Comparison of ENCODE assay signal across 14 cellular contexts in the genomic region with DNA sequence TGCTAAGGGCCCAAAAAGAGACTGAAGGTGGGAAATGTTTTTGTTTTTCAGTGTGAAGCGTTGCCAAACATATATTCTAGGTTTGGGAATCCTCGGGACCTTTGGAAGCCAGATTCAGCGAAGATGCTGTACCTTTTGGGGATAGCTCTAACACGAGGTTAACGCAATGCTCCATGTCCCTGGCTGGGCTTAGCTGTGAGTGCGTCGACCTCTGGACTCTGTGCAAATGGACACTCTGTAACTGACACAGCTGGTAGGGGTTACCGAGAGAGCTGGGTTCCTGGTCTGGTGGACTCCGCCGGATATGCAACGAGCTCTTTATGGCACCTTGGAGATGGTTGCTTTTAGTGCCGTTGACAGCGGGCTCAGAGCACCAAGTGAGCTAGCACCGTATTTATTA. TPM values are rescaled to one million over a fixed set of nuclear protein-coding genes. Genes with fewer than 3 reads are reported as not detected.
DNase-seq lines count a peak whose midpoint lies in the region; ATAC-seq, FAIRE-seq and TF ChIP-seq lines count a peak whose summit lies in the region.
"Had no signal": no experiment of that assay in that cellular context is flagged by ENCODE, and none has a peak within 500 bp of the region (broad histone marks: within the 10 kb centered on the region; RNA-seq: fewer than 3 reads in every experiment).

No MANE protein-coding gene starts in this region.

- H3K4me1 Mint-ChIP-seq in activated CD8-positive, alpha-beta T cell treated with anti-CD3 and anti-CD28 coated beads for 36 hours (ENCODE audit: low read depth), result peaks cover 8% of the 10 kb centered on the region

- peaks cover 36% of the 10 kb centered on the region for H3K27me3 Mint-ChIP-seq in activated CD8-positive, alpha-beta T cell treated with anti-CD3 and anti-CD28 coated beads for 36 hours

- H3K4me2 ChIP-seq in SK-N-SH, result peak overlapping the region; percentile 87
- H3K4me2 ChIP-seq in Karpas-422 (ENCODE audit: low read depth, low read length, poor library complexity, severe bottlenecking), result no peak overlapping the region

- POLR2A ChIA-PET in SK-N-SH (lab: Yijun Ruan, JAX), result no interaction called here
- POLR2A ChIA-PET in activated CD8-positive, alpha-beta T cell treated with anti-CD3 and anti-CD28 coated beads for 36 hours (lab: Charles Lee), result interaction anchor here (0.6 kb wide), 1 partner anchor 1766 kb away, joined by 4 read pairs; no protein-coding TSS in a partner anchor

- H3K4me3 Mint-ChIP-seq in activated CD8-positive, alpha-beta T cell treated with anti-CD3 and anti-CD28 coated beads for 36 hours, result peak overlapping the region; percentile 63

- DNase-seq in SK-N-SH (no peak), sigmoid colon (no peak), Karpas-422 (no peak), pancreas (no peak)
- no peak for DNase-seq in activated CD8-positive, alpha-beta T cell treated with anti-CD3 and anti-CD28 coated beads for 36 hours

- TF ChIP-seq EP300 in SK-N-SH (IDR thresholded peaks at IDR 0.05; ENCODE audit: borderline replicate concordance in 1 of 2, low read depth in 1 of 2, low read length in 1 of 2), result no peak
- TF ChIP-seq EP300 in sigmoid colon (IDR thresholded peaks at IDR 0.05), result no peak

- H3K27me3 ChIP-seq in SK-N-SH (ENCODE audit: insufficient read depth) (peaks cover 15% of the 10 kb centered on the region), iPS-20b (ENCODE audit: insufficient read depth, low read length) (peaks cover 32% of the 10 kb centered on the region), sigmoid colon (peaks cover 0 to 6% (median 0%) of the 10 kb centered on the region in 3 donors), Karpas-422 (ENCODE audit: low read length) (no peaks in the 10 kb centered on the region), pancreas (no peaks in the 10 kb centered on the region)
- H3K27me3 ChIP-seq: Peyer's patch had no signal

- no peak for TF ChIP-seq CTCF in SK-N-SH (IDR thresholded peaks at IDR 0.05)
- TF ChIP-seq CTCF in activated CD8-positive, alpha-beta T cell treated with anti-CD3 and anti-CD28 coated beads for 36 hours (IDR thresholded peaks at IDR 0.05), result no peak
- TF ChIP-seq CTCF in sigmoid colon (IDR thresholded peaks at IDR 0.05), result no peak
- TF ChIP-seq CTCF in pancreas (IDR thresholded peaks at IDR 0.05), result no peak

- no peaks in the 10 kb centered on the region for H3K9me3 Mint-ChIP-seq in activated CD8-positive, alpha-beta T cell treated with anti-CD3 and anti-CD28 coated beads for 36 hours

- no peak overlapping the region for H3K27ac Mint-ChIP-seq in activated CD8-positive, alpha-beta T cell treated with anti-CD3 and anti-CD28 coated beads for 36 hours

- no peak for TF ChIP-seq RAD21 in SK-N-SH (IDR thresholded peaks at IDR 0.05; ENCODE audit: low read length)

- H3K4me3 ChIP-seq in SK-N-SH (ENCODE audit: low read depth in 2 of 2, low read length in 1 of 2) (0 out of 4 replicates have a peak overlapping the region, but pooled peaks of 1 of the 2 experiments have one; percentile 66), iPS-20b (ENCODE audit: low read length) (peak overlapping the region; percentile 83; the same call in 1 of the 2 replicates), sigmoid colon (peak overlapping the region in 3 of 4 donors; percentile 47 to 64 (median 57)), Karpas-422 (ENCODE audit: low read length) (no peak overlapping the region), pancreas (no peak overlapping the region)

- H2AFZ ChIP-seq in SK-N-SH (ENCODE audit: low read depth) (no peak overlapping the region), Karpas-422 (ENCODE audit: low read length) (no peak overlapping the region)

- ATAC-seq in SK-N-SH treated with all-trans-retinoic acid at 6 μM for 48 hours, result no peak; the same call in 2 of the 3 replicates
- ATAC-seq in activated CD8-positive, alpha-beta T cell treated with anti-CD3 and anti-CD28 coated beads for 36 hours, result no peak
- ATAC-seq in GM18505 (IDR thresholded peaks at IDR 0.05; ENCODE audit: unreplicated experiment), result no peak
- no peak for ATAC-seq in pancreas

- FAIRE-seq in pancreas (lab: Jason Lieb, UNC), result no peak
- FAIRE-seq: kidney had no signal

- CTCF ChIA-PET in SK-N-SH (lab: Yijun Ruan, JAX), result interaction anchor here (1.8 to 3.9 kb wide), 5 partner anchors 8 to 198 kb away, joined by 5 to 16 read pairs (median 8); no protein-coding TSS in a partner anchor
- CTCF ChIA-PET in activated CD8-positive, alpha-beta T cell treated with anti-CD3 and anti-CD28 coated beads for 36 hours (lab: Charles Lee), result interaction anchor here (1.2 to 1.4 kb wide), 3 partner anchors 10 to 115 kb away, joined by 3 to 4 read pairs (median 4); no protein-coding TSS in a partner anchor

- H3K9ac ChIP-seq in SK-N-SH, result no peak overlapping the region
- H3K9ac ChIP-seq in iPS-20b (ENCODE audit: low read depth, low read length), result peak overlapping the region; percentile 66; the same call in 1 of the 2 replicates
- no peak overlapping the region for H3K9ac ChIP-seq in Karpas-422 (ENCODE audit: low read length)
- H3K9ac ChIP-seq: parathyroid adenoma had no signal

- H3K36me3 ChIP-seq in SK-N-SH (replicated peaks in 1 of 2; ENCODE audit: control insufficient read depth in 1 of 2, insufficient read depth in 2 of 2, low read length in 1 of 2), result no peaks in the 10 kb centered on the region
- no peaks in the 10 kb centered on the region for H3K36me3 ChIP-seq in iPS-20b (ENCODE audit: insufficient read depth, low read depth, low read length)
- no peaks in the 10 kb centered on the region for H3K36me3 ChIP-seq in sigmoid colon
- H3K36me3 ChIP-seq in Karpas-422 (ENCODE audit: insufficient read depth, low read length), result no peaks in the 10 kb centered on the region
- H3K36me3 ChIP-seq in pancreas, result no peaks in the 10 kb centered on the region
- H3K36me3 ChIP-seq: Peyer's patch, suprapubic skin had no signal

- H3K9me3 ChIP-seq in SK-N-SH (no peaks in the 10 kb centered on the region), iPS-20b (ENCODE audit: insufficient read depth, low read depth, low read length) (no peaks in the 10 kb centered on the region), sigmoid colon (no peaks in the 10 kb centered on the region), Karpas-422 (ENCODE audit: low read length) (no peaks in the 10 kb centered on the region), pancreas (no peaks in the 10 kb centered on the region)
- H3K9me3 ChIP-seq: Peyer's patch, suprapubic skin had no signal

- H3K4me1 ChIP-seq in SK-N-SH (ENCODE audit: control insufficient read depth in 1 of 2, insufficient read depth in 2 of 2, low read depth in 1 of 2, low read length in 1 of 2) (peaks cover 0 to 2% of the 10 kb centered on the region in 2 experiments; a peak in 1 of 4 replicates), iPS-20b (ENCODE audit: insufficient read depth, low read length) (peaks cover 6% of the 10 kb centered on the region; the same call in 1 of the 2 replicates), sigmoid colon (peaks cover 0 to 14% (median 8%) of the 10 kb centered on the region in 4 donors), Karpas-422 (ENCODE audit: low read length) (no peaks in the 10 kb centered on the region), pancreas (peaks cover 0 to 6% (median 5%) of the 10 kb centered on the region in 3 donors)
- H3K4me1 ChIP-seq: parathyroid adenoma had no signal

- H3K9me2 ChIP-seq in SK-N-SH, result no peaks in the 10 kb centered on the region
- no peaks in the 10 kb centered on the region for H3K9me2 ChIP-seq in Karpas-422 (replicated peaks; ENCODE audit: insufficient read depth, low read length)

- 35% methylated on average over 12 of the region's 14 CpGs for WGBS in SK-N-SH (ENCODE audit: low lambda C conversion rate)
- WGBS in sigmoid colon, 2 donors, result 72 to 74% methylated on average over 14 of the region's 14 CpGs
- 57 to 63% methylated on average over 14 of the region's 14 CpGs for whole genome bisulfite sequencing in pancreas, 2 donors

- H3F3A ChIP-seq in SK-N-SH (replicated peaks; ENCODE audit: insufficient read depth), result no peaks in the 10 kb centered on the region

- no peak overlapping the region for H3K27ac ChIP-seq in SK-N-SH (ENCODE audit: low read depth in 2 of 2, low read length in 1 of 2)
- no peak overlapping the region for H3K27ac ChIP-seq in iPS-20b (ENCODE audit: low read length)
- H3K27ac ChIP-seq in sigmoid colon, result peak overlapping the region in 1 of 4 donors; percentile 57
- H3K27ac ChIP-seq in Karpas-422 (ENCODE audit: low read length), result no peak overlapping the region
- H3K27ac ChIP-seq in pancreas, result no peak overlapping the region
- H3K27ac ChIP-seq: 22Rv1, parathyroid adenoma, Peyer's patch, suprapubic skin had no signal

- no peak for TF ChIP-seq POLR2A in sigmoid colon (IDR thresholded peaks at IDR 0.05)
- TF ChIP-seq POLR2A in GM18505 (IDR thresholded peaks at IDR 0.05; ENCODE audit: borderline replicate concordance, extremely low read depth, insufficient read depth, insufficient read length), result no peak

- intact Hi-C loops in activated CD8-positive, alpha-beta T cell treated with anti-CD3 and anti-CD28 coated beads for 36 hours (cut with micrococcal nuclease), result no loop called here
- intact Hi-C loops in sigmoid colon (cut with DNase I) (loop anchor here (5.0 to 10.0 kb wide), 2 partner anchors 208 to 301 kb away; partner anchors contain the start of gene ADAMTSL3), pancreas (cut with DNase I) (loop anchor here in 2 of 3 donors (5.0 kb wide), 2 partner anchors 111 to 116 kb away; no protein-coding TSS in a partner anchor)

- no peaks in the 10 kb centered on the region for H4K20me1 ChIP-seq in SK-N-SH (ENCODE audit: insufficient read depth)
- H4K20me1 ChIP-seq in Karpas-422 (ENCODE audit: insufficient read depth, low read depth, low read length), result no peaks in the 10 kb centered on the region

- no peaks in the 10 kb centered on the region for H3K36me3 Mint-ChIP-seq in activated CD8-positive, alpha-beta T cell treated with anti-CD3 and anti-CD28 coated beads for 36 hours (ENCODE audit: low read depth)

- H3K79me2 ChIP-seq in SK-N-SH (ENCODE audit: insufficient read depth), result no peaks in the 10 kb centered on the region
- H3K79me2 ChIP-seq in Karpas-422 (ENCODE audit: low read length), result no peaks in the 10 kb centered on the region
- H3K79me2 ChIP-seq: parathyroid adenoma had no signal

TF ChIP-seq in SK-N-SH treated with all-trans-retinoic acid at 6 μM for 48 hours, 23 proteins besides CTCF, POLR2A, EP300 and RAD21 (continues in another document):
- no peak for TF ChIP-seq ZNF70 (CRISPR knock-in tag; IDR thresholded peaks at IDR 0.05)

RNA-seq across cellular contexts. Expression of gene SH3GL3, which starts 0.7 kb away (rescaled TPM):
- polyA plus RNA-seq in SK-N-SH (2012; rRNA removed) (not detected in 2 replicates), sigmoid colon (under 1 TPM in 1 of 3 donors, not detected in 2; 0.04 TPM), pancreas (under 1 TPM; 0.23 to 0.34 TPM)
- not detected in 2 replicates for polyA plus RNA-seq in SK-N-SH (2012; cell fraction: cytosol; rRNA removed)
- polyA plus RNA-seq in SK-N-SH (2012; cell fraction: nucleus; rRNA removed), result not detected in 2 replicates
- not detected for total RNA-seq in activated CD8-positive, alpha-beta T cell treated with anti-CD3 and anti-CD28 coated beads for 36 hours
- total RNA-seq in sigmoid colon (under 1 TPM in 3 of 4 donors, not detected in 1; 0.54 to 0.99 (median 0.71) TPM), pancreas (under 1 TPM in 2 of 6 donors, not detected in 4; 0.73 to 0.87 TPM)
- total RNA-seq in Karpas-422 (2014; rRNA removed; shearing (Covaris generic); ENCODE audit: low replicate concordance), result not detected in 2 replicates
- total RNA-seq: LHCN-M2, Peyer's patch had no signal

Comparison
In these comparisons a context has a peak if more than half of its experiments do, and no peak if none do; other contexts are left out.
1. H3K4me3 ChIP-seq: peak in iPS-20b (single experiment) and sigmoid colon (3 of 4); none in Karpas-422 (single experiment) and pancreas (0 of 4).